ENCODE assay signal across 8 cellular contexts in genomic region chr7:5420841-5421625, GRCh38. TPM values are rescaled to one million over a fixed set of nuclear protein-coding genes. Genes with fewer than 3 reads are reported as not detected.
DNase-seq lines count a peak whose midpoint lies in the region; ATAC-seq and TF ChIP-seq lines count a peak whose summit lies in the region.

No MANE protein-coding gene starts in this region.

- WGBS in heart right ventricle, 2 donors, result 0 to 1% methylated on average over 79 to 93 of the region's 93 CpGs

- H3K27ac ChIP-seq in heart right ventricle, result peak overlapping the region; percentile 97 to 100 (median 99)

- no peaks in the 10 kb centered on the region for H3K9me3 ChIP-seq in heart right ventricle

- H3K4me1 ChIP-seq in heart right ventricle, result peaks cover 16 to 45% (median 21%) of the 10 kb centered on the region in 9 donors

- TF ChIP-seq CTCF in heart right ventricle (IDR thresholded peaks at IDR 0.05) (no peak), retinal pigment epithelial cell (conservative IDR thresholded peaks at IDR 0.05; ENCODE audit: low read depth, low read length) (no peak)

- peaks cover 0 to 16% (median 0%) of the 10 kb centered on the region in 9 donors for H3K36me3 ChIP-seq in heart right ventricle

- intact Hi-C loops in heart right ventricle (cut with DNase I), result loop anchor here in 2 of 10 donors (5.0 kb wide), 1 partner anchor 54 kb away; no protein-coding TSS in a partner anchor

- H3K4me3 ChIP-seq in heart right ventricle (peak overlapping the region; percentile 68 to 94 (median 88)), retinal pigment epithelial cell (ENCODE audit: low read length) (peak overlapping the region; percentile 97)

- peak; percentile 68 for DNase-seq in activated CD8-positive, alpha-beta memory T cell treated with anti-CD3 and anti-CD28 coated beads for 24 hours
- no peak for DNase-seq in activated CD8-positive, alpha-beta memory T cell treated with anti-CD3 and anti-CD28 coated beads, Interleukin-2, amount 50 U/mL, for 4 hours
- DNase-seq in activated CD8-positive, alpha-beta memory T cell treated with anti-CD3 and anti-CD28 coated beads, Interleukin-2, amount 50 U/mL, for 48 hours, result peak; percentile 62
- peak in 1 of 2 donors; percentile 48 for DNase-seq in heart right ventricle
- DNase-seq in retinal pigment epithelial cell (ENCODE audit: low read depth), result no peak
- no peak for DNase-seq in germinal center (ENCODE audit: low spot score)
- DNase-seq in GDM1 (lab: John Stamatoyannopoulos, UW), result no peak

- peaks cover 0 to 23% (median 0%) of the 10 kb centered on the region in 7 donors for H3K27me3 ChIP-seq in heart right ventricle

- ATAC-seq in heart right ventricle, result no peak
- ATAC-seq in HG02970 (IDR thresholded peaks at IDR 0.05; ENCODE audit: low FRiP score, unreplicated experiment), result no peak

RNA-seq across cellular contexts. Expression of gene TNRC18, which starts 2.6 kb away (rescaled TPM):
- total RNA-seq in heart right ventricle, result 10 to 100 TPM; 26.4 to 42.3 (median 31.6) TPM
- 10 to 100 TPM; 10.1 to 28.8 TPM for polyA plus RNA-seq in heart right ventricle

Comparison
In these comparisons a context has a peak if more than half of its experiments do, and no peak if none do; other contexts are left out.
1. DNase-seq: peak in activated CD8-positive, alpha-beta memory T cell treated with anti-CD3 and anti-CD28 coated beads for 24 hours (single experiment) and activated CD8-positive, alpha-beta memory T cell treated with anti-CD3 and anti-CD28 coated beads, Interleukin-2, amount 50 U/mL, for 48 hours (single experiment); none in activated CD8-positive, alpha-beta memory T cell treated with anti-CD3 and anti-CD28 coated beads, Interleukin-2, amount 50 U/mL, for 4 hours (single experiment), retinal pigment epithelial cell (single experiment), germinal center (single experiment) and GDM1 (single experiment).